ENCODE assay signal across 2 cellular contexts in the genomic region with DNA sequence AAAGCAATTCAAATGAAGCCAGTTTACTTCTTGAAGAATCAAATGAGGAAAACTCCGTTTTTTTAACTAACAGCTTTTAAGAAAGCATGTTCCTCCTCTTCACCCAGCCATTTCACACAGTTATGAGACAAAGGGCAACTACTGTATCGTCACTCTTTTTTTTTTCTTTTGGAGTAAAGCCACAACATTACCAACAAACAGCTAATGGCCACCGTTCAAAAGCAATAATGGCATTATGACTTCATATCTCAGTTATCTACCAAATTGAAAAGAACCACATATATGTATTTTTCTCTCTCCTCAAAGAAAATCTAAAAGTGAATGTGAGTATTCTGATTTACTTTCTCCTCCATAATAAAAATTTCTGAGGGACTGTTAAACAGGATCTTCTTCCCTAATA.
TF ChIP-seq lines count a peak whose summit lies in the region.

No MANE protein-coding gene starts in this region.

TF ChIP-seq in HEK293, 187 proteins besides CTCF, POLR2A, EP300 and RAD21:
- no peak for TF ChIP-seq GLI2 (tag by site-specific recombination; IDR thresholded peaks at IDR 0.05; ENCODE audit: borderline replicate concordance, low read depth)
- TF ChIP-seq, protein P1, sequence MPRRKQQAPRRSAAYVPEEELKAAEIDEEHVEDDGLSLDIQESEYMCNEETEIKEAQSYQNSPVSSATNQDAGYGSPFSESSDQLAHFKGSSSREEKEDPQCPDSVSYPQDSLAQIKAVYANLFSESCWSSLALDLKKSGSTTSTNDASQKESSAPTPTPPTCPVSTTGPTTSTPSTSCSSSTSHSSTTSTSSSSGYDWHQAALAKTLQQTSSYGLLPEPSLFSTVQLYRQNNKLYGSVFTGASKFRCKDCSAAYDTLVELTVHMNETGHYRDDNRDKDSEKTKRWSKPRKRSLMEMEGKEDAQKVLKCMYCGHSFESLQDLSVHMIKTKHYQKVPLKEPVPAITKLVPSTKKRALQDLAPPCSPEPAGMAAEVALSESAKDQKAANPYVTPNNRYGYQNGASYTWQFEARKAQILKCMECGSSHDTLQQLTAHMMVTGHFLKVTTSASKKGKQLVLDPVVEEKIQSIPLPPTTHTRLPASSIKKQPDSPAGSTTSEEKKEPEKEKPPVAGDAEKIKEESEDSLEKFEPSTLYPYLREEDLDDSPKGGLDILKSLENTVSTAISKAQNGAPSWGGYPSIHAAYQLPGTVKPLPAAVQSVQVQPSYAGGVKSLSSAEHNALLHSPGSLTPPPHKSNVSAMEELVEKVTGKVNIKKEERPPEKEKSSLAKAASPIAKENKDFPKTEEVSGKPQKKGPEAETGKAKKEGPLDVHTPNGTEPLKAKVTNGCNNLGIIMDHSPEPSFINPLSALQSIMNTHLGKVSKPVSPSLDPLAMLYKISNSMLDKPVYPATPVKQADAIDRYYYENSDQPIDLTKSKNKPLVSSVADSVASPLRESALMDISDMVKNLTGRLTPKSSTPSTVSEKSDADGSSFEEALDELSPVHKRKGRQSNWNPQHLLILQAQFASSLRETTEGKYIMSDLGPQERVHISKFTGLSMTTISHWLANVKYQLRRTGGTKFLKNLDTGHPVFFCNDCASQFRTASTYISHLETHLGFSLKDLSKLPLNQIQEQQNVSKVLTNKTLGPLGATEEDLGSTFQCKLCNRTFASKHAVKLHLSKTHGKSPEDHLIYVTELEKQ (tag by site-specific recombination; IDR thresholded peaks at IDR 0.05; ENCODE audit: borderline replicate concordance) = no peak
- TF ChIP-seq ZNF140 (tag by site-specific recombination; IDR thresholded peaks at IDR 0.05) = no peak
- TF ChIP-seq, protein P2, sequence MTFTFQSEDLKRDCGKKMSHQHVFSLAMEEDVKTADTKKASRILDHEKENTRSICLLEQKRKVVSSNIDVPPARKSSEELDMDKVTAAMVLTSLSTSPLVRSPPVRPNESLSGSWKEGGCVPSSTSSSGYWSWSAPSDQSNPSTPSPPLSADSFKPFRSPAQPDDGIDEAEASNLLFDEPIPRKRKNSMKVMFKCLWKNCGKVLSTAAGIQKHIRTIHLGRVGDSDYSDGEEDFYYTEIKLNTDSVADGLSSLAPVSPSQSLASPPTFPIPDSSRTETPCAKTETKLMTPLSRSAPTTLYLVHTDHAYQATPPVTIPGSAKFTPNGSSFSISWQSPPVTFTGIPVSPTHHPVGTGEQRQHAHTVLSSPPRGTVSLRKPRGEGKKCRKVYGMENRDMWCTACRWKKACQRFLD (tag by site-specific recombination; IDR thresholded peaks at IDR 0.05) = no peak
- no peak for TF ChIP-seq ZNF561 (tag by site-specific recombination; IDR thresholded peaks at IDR 0.05; ENCODE audit: borderline replicate concordance)
- no peak for TF ChIP-seq HOXA7 (CRISPR knock-in tag; IDR thresholded peaks at IDR 0.05; ENCODE audit: borderline replicate concordance)
- no peak for TF ChIP-seq ZNF112 (tag by site-specific recombination; IDR thresholded peaks at IDR 0.05)
- TF ChIP-seq PRDM1 (tag by site-specific recombination; IDR thresholded peaks at IDR 0.05) = 0 out of 2 replicates have a peak, but pooled peaks have one; percentile 11
- TF ChIP-seq, protein P3, sequence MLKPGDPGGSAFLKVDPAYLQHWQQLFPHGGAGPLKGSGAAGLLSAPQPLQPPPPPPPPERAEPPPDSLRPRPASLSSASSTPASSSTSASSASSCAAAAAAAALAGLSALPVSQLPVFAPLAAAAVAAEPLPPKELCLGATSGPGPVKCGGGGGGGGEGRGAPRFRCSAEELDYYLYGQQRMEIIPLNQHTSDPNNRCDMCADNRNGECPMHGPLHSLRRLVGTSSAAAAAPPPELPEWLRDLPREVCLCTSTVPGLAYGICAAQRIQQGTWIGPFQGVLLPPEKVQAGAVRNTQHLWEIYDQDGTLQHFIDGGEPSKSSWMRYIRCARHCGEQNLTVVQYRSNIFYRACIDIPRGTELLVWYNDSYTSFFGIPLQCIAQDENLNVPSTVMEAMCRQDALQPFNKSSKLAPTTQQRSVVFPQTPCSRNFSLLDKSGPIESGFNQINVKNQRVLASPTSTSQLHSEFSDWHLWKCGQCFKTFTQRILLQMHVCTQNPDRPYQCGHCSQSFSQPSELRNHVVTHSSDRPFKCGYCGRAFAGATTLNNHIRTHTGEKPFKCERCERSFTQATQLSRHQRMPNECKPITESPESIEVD (tag by site-specific recombination; IDR thresholded peaks at IDR 0.05) = peak; percentile 63; the same call in 1 of the 2 replicates
- peak; percentile 59 for TF ChIP-seq ZNF629 (tag by site-specific recombination; IDR thresholded peaks at IDR 0.05)

TF ChIP-seq in GM12878, 131 proteins besides CTCF, POLR2A, EP300 and RAD21:
- TF ChIP-seq CEBPB (IDR thresholded peaks at IDR 0.05; ENCODE audit: borderline replicate concordance in 1 of 2, low read depth in 2 of 2, low read length in 2 of 2) = no peak
- TF ChIP-seq TBL1XR1 (IDR thresholded peaks at IDR 0.05; ENCODE audit: low read depth, low read length) = no peak
- TF ChIP-seq NR2C2 (IDR thresholded peaks at IDR 0.05; ENCODE audit: borderline replicate concordance, control insufficient read depth, insufficient read length, low read depth) = no peak
